Comparison of ENCODE assay signal across 34 cellular contexts in the genomic region with DNA sequence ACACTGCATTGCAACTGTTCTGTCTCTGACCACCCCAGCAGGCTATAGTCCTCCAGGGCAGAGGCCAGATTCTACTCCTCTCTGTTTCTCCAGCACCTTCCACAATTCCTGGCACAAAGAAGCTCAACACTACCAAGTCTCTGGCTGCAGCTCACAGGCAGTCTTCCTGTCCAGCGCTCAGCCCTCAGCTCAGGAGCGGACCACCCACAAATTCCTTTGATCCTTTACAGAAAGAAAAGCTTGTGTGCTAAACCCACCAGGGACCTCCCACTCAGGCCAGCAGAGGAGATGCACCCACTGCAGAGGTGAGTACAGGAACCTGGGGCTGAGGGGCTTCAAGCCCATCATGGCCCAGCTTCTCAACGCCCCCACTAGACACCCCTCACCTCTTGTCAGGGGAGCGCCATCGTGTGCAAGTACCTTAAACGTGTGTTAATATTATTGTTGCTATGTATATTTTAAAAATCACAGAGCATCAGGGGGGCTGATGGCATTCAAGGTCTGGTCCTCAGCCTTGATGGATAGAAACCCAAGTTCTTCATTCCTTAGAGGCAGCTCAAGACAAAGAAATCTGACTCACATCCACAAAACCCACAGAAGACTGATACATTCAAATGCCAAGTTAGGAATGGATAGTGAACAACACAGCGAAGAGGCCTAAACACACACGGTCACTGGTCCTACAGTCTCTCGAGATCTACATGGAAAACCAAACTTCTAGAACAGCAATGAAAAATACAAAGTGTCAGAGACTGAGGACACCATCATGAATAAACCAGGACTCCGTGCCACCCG. TPM values are rescaled to one million over a fixed set of nuclear protein-coding genes. Genes with fewer than 3 reads are reported as not detected.
A peak's percentile ranks its signal among the peaks of the same experiment; 100 is the strongest.
DNase-seq lines count a peak whose midpoint lies in the region; ATAC-seq and TF ChIP-seq lines count a peak whose summit lies in the region.
"Had no signal": no experiment of that assay in that cellular context is flagged by ENCODE, and none has a peak within 500 bp of the region (broad histone marks: within the 10 kb centered on the region; RNA-seq: fewer than 3 reads in every experiment).

No MANE protein-coding gene starts in this region.

- POLR2A ChIA-PET in WTC11 (lab: Charles Lee) = interaction anchor here (0.7 to 1.1 kb wide), 3 partner anchors 12 to 50 kb away, joined by 3 read pairs; a partner anchor contains a TSS

- ATAC-seq in activated T-cell treated with anti-CD3 and anti-CD28 coated beads, Interleukin-2, amount 50 U/mL, for 72 hours (replicated peaks in 1 of 2) = no peak
- ATAC-seq in WTC11 (no peak), GM19397 (IDR thresholded peaks at IDR 0.05; ENCODE audit: unreplicated experiment) (no peak)
- ATAC-seq in stimulated activated memory B cell treated with anti-CD40 and anti-IgM and Interleukin-4, amounts not matched to agents 10 μg/mL and 1 μg/mL and 100 μg/mL, for 72 hours = no peak
- ATAC-seq: T-helper 17 cell had no signal

- H3K4me1 Mint-ChIP-seq in activated T-cell treated with anti-CD3 and anti-CD28 coated beads, Interleukin-2, amount 50 U/mL, for 72 hours (ENCODE audit: low read depth) = peaks cover 60% of the 10 kb centered on the region
- H3K4me1 Mint-ChIP-seq in WTC11 = peaks cover 57% of the 10 kb centered on the region
- H3K4me1 Mint-ChIP-seq in endodermal cell = peaks cover 36% of the 10 kb centered on the region
- H3K4me1 Mint-ChIP-seq in stimulated activated memory B cell treated with anti-CD40 and anti-IgM and Interleukin-4, amounts not matched to agents 10 μg/mL and 1 μg/mL and 100 μg/mL, for 72 hours = peaks cover 30% of the 10 kb centered on the region

- H3K79me2 ChIP-seq in mammary epithelial cell (ENCODE audit: insufficient read depth, low read length) = peaks cover 16% of the 10 kb centered on the region

- CTCF ChIA-PET in WTC11 (lab: Charles Lee) (interaction anchor here (0.9 to 1.1 kb wide), 2 partner anchors 50 to 52 kb away, joined by 4 to 5 read pairs; a partner anchor contains a TSS), mammary epithelial cell (lab: Charles Lee; ENCODE audit: low non-redundant PET) (no interaction called here)

- H3K27me3 ChIP-seq in endodermal cell (ENCODE audit: control insufficient read depth, insufficient read depth, low read length, poor library complexity, severe bottlenecking) = no peaks in the 10 kb centered on the region
- H3K27me3 ChIP-seq in mammary epithelial cell (ENCODE audit: insufficient read depth, low read length) = no peaks in the 10 kb centered on the region
- H3K27me3 ChIP-seq: adrenal gland, BE2C, heart right ventricle, MG63, Peyer's patch, tibial nerve had no signal

- no peaks in the 10 kb centered on the region for H3K36me3 Mint-ChIP-seq in activated T-cell treated with anti-CD3 and anti-CD28 coated beads, Interleukin-2, amount 50 U/mL, for 72 hours (ENCODE audit: insufficient read depth in 2 of 2)
- no peaks in the 10 kb centered on the region for H3K36me3 Mint-ChIP-seq in WTC11
- peaks cover 12% of the 10 kb centered on the region for H3K36me3 Mint-ChIP-seq in endodermal cell (ENCODE audit: low read depth)
- H3K36me3 Mint-ChIP-seq in stimulated activated memory B cell treated with anti-CD40 and anti-IgM and Interleukin-4, amounts not matched to agents 10 μg/mL and 1 μg/mL and 100 μg/mL, for 72 hours = peaks cover 26% of the 10 kb centered on the region

- H3K27ac ChIP-seq in endodermal cell (ENCODE audit: low read depth, low read length) (no peak overlapping the region), mammary epithelial cell (ENCODE audit: insufficient read depth, low read depth, low read length) (no peak overlapping the region)
- H3K27ac ChIP-seq: adrenal gland, heart right ventricle, Peyer's patch, SK-N-MC, tibial nerve had no signal

- no peaks in the 10 kb centered on the region for H3K27me3 Mint-ChIP-seq in activated T-cell treated with anti-CD3 and anti-CD28 coated beads, Interleukin-2, amount 50 U/mL, for 72 hours (ENCODE audit: low read depth)
- H3K27me3 Mint-ChIP-seq in WTC11 (ENCODE audit: low read depth) (no peaks in the 10 kb centered on the region), endodermal cell (ENCODE audit: insufficient read depth) (no peaks in the 10 kb centered on the region)
- no peaks in the 10 kb centered on the region for H3K27me3 Mint-ChIP-seq in stimulated activated memory B cell treated with anti-CD40 and anti-IgM and Interleukin-4, amounts not matched to agents 10 μg/mL and 1 μg/mL and 100 μg/mL, for 72 hours
- H3K27me3 Mint-ChIP-seq: activated CD4-positive, alpha-beta T cell treated with anti-CD3 and anti-CD28 coated beads, Interleukin-2, amount 10 ng/mL, durations not matched to agents 24 days and 14 days; IgD-negative memory B cell; progenitor cell of endocrine pancreas; T-helper 17 cell had no signal

- H3K9me3 ChIP-seq in endodermal cell (ENCODE audit: control insufficient read depth, low read length) (no peaks in the 10 kb centered on the region), mammary epithelial cell (replicated peaks; ENCODE audit: insufficient read depth, low read length) (no peaks in the 10 kb centered on the region)
- H3K9me3 ChIP-seq: adrenal gland, BE2C, heart right ventricle, MG63, Peyer's patch, tibial nerve had no signal

- no peak overlapping the region for H3K4me2 ChIP-seq in mammary epithelial cell (ENCODE audit: insufficient read depth, low read depth, low read length)

- WGBS in endodermal cell (ENCODE audit: insufficient coverage in 1 of 2, insufficient read length in 1 of 2), 2 experiments = 94 to 97% methylated on average over 5 to 11 of the region's 11 CpGs
- WGBS in mammary epithelial cell (ENCODE audit: low coverage, missing lambda C conversion rate) = 92% methylated on average over 11 of the region's 11 CpGs

- dilution Hi-C loops in mammary epithelial cell (cut with HindIII; ENCODE audit: low sequenced_read_pairs) = loop anchor here (5.0 kb wide), 2 partner anchors 51 to 96 kb away; a partner anchor contains a TSS

- no peak overlapping the region for H3K27ac Mint-ChIP-seq in activated T-cell treated with anti-CD3 and anti-CD28 coated beads, Interleukin-2, amount 50 U/mL, for 72 hours
- peak overlapping the region; percentile 86 for H3K27ac Mint-ChIP-seq in WTC11
- H3K27ac Mint-ChIP-seq in endodermal cell = peak overlapping the region; percentile 83
- H3K27ac Mint-ChIP-seq in stimulated activated memory B cell treated with anti-CD40 and anti-IgM and Interleukin-4, amounts not matched to agents 10 μg/mL and 1 μg/mL and 100 μg/mL, for 72 hours = peak overlapping the region; percentile 12
- H3K27ac Mint-ChIP-seq: activated CD4-positive, alpha-beta T cell treated with anti-CD3 and anti-CD28 coated beads, Interleukin-2, amount 10 ng/mL, durations not matched to agents 24 days and 14 days; IgD-negative memory B cell; T-helper 17 cell had no signal

- H3K4me3 Mint-ChIP-seq in activated T-cell treated with anti-CD3 and anti-CD28 coated beads, Interleukin-2, amount 50 U/mL, for 72 hours = peak overlapping the region; percentile 14 to 47
- H3K4me3 Mint-ChIP-seq in WTC11 = no peak overlapping the region
- H3K4me3 Mint-ChIP-seq in endodermal cell = no peak overlapping the region
- H3K4me3 Mint-ChIP-seq in stimulated activated memory B cell treated with anti-CD40 and anti-IgM and Interleukin-4, amounts not matched to agents 10 μg/mL and 1 μg/mL and 100 μg/mL, for 72 hours = no peak overlapping the region
- H3K4me3 Mint-ChIP-seq: activated CD4-positive, alpha-beta T cell treated with anti-CD3 and anti-CD28 coated beads, Interleukin-2, amount 10 ng/mL, durations not matched to agents 24 days and 14 days; T-helper 17 cell had no signal

- no peak for DNase-seq in activated T-cell treated with anti-CD3 and anti-CD28 coated beads, Interleukin-2, amount 50 U/mL, for 72 hours
- no peak for DNase-seq in activated T-cell treated with anti-CD3 and anti-CD28 coated beads for 4 hours
- no peak for DNase-seq in WTC11 (ENCODE audit: low spot score)
- DNase-seq in endodermal cell = no peak
- no peak for DNase-seq in NCI-H82 treated with DMSO at 0.1 percent for 48 hours (lab: John Stamatoyannopoulos, UW; ENCODE audit: unreplicated experiment)
- DNase-seq in mammary epithelial cell = no peak
- DNase-seq: activated CD4-positive, alpha-beta T cell treated with anti-CD3 and anti-CD28 coated beads, Interleukin-2, amount 10 ng/mL, durations not matched to agents 24 days and 14 days; adrenal gland; BE2C; central memory CD4-positive, alpha-beta T cell; COR-L47; erythroblast; foreskin fibroblast; heart right ventricle; MG63; NCI-H1417; NCI-H2107; NK-92 treated with Interleukin-12 subunit alpha and Interleukin-12 subunit beta, amount 100 ng/mL, for 24 hours; Peyer's patch; stimulated activated CD4-positive, alpha-beta T cell treated with anti-CD3 and anti-CD28 coated beads, Interleukin-2, amount 100 ng/mL, for 24 hours; stimulated activated naive CD4-positive, alpha-beta T cell; T-helper 17 cell had no signal

- BruUV-seq in mammary epithelial cell (replicated peaks; lab: Mats Ljungman, UMichigan) = no TSS peak

- peaks cover 18% of the 10 kb centered on the region for H3K36me3 ChIP-seq in endodermal cell (ENCODE audit: control insufficient read depth, insufficient read depth, low read length)
- no peaks in the 10 kb centered on the region for H3K36me3 ChIP-seq in mammary epithelial cell (ENCODE audit: insufficient read depth, low read length)
- H3K36me3 ChIP-seq: adrenal gland, BE2C, MG63, Peyer's patch, tibial nerve had no signal

- H3K9ac ChIP-seq in endodermal cell (ENCODE audit: extremely low read depth, low read length, poor library complexity, severe bottlenecking) = no peak overlapping the region
- no peak overlapping the region for H3K9ac ChIP-seq in mammary epithelial cell (ENCODE audit: insufficient read depth, low read length)

- H3K4me1 ChIP-seq in endodermal cell (ENCODE audit: control insufficient read depth, insufficient read depth, low read length) (peaks cover 12% of the 10 kb centered on the region), mammary epithelial cell (ENCODE audit: insufficient read depth, low read length) (no peaks in the 10 kb centered on the region)
- H3K4me1 ChIP-seq: BE2C, Peyer's patch had no signal

- in situ Hi-C loops in mammary epithelial cell (cut with MboI; ENCODE audit: low sequenced_read_pairs in 2 of 2) = no loop called here

- intact Hi-C loops in mammary epithelial cell (cut with micrococcal nuclease) = no loop called here

- no peak overlapping the region for H3K4me3 ChIP-seq in endodermal cell (ENCODE audit: low read length)
- H3K4me3 ChIP-seq in mammary epithelial cell (replicated peaks in 1 of 3; ENCODE audit: insufficient read depth in 1 of 3, low read depth in 2 of 3, low read length in 3 of 3) = no peak overlapping the region
- H3K4me3 ChIP-seq: adrenal gland, heart right ventricle, MG63, Peyer's patch, SK-N-MC, tibial nerve had no signal

- TF ChIP-seq CTCF in WTC11 (IDR thresholded peaks at IDR 0.05) (no peak), endodermal cell (conservative IDR thresholded peaks at IDR 0.05) (no peak), mammary epithelial cell (conservative IDR thresholded peaks at IDR 0.05 in 1 of 2, IDR thresholded peaks at IDR 0.05 in 1 of 2; ENCODE audit: extremely low read depth in 1 of 2, insufficient read depth in 1 of 2, low read depth in 1 of 2, low read length in 2 of 2) (no peak)

- H3K9me3 Mint-ChIP-seq in activated T-cell treated with anti-CD3 and anti-CD28 coated beads, Interleukin-2, amount 50 U/mL, for 72 hours = no peaks in the 10 kb centered on the region
- no peaks in the 10 kb centered on the region for H3K9me3 Mint-ChIP-seq in WTC11
- H3K9me3 Mint-ChIP-seq in endodermal cell = no peaks in the 10 kb centered on the region
- H3K9me3 Mint-ChIP-seq in stimulated activated memory B cell treated with anti-CD40 and anti-IgM and Interleukin-4, amounts not matched to agents 10 μg/mL and 1 μg/mL and 100 μg/mL, for 72 hours = no peaks in the 10 kb centered on the region
- H3K9me3 Mint-ChIP-seq: activated CD4-positive, alpha-beta T cell treated with anti-CD3 and anti-CD28 coated beads, Interleukin-2, amount 10 ng/mL, durations not matched to agents 24 days and 14 days; activated T-helper 2 cell treated with anti-CD3 and anti-CD28 coated beads, Interferon-gamma antibody, Interleukin-2, Interleukin-4, amounts not matched to agents 10 μg/mL and 5 μg/mL and 100 μg/mL, durations not matched to agents 14 hours and 24 hours and 36 hours; IgD-negative memory B cell had no signal

- no peaks in the 10 kb centered on the region for H4K20me1 ChIP-seq in mammary epithelial cell (ENCODE audit: insufficient read depth, low read length)

- H2AFZ ChIP-seq in mammary epithelial cell (ENCODE audit: low read depth, low read length) = no peak overlapping the region

RNA-seq across cellular contexts. Expression of a gene that starts 8.4 kb away (rescaled TPM):
- 10 to 100 TPM; 13.0 to 14.6 TPM for total RNA-seq in activated T-cell treated with anti-CD3 and anti-CD28 coated beads, Interleukin-2, amount 50 U/mL, for 72 hours
- 48.6 to 58.1 TPM (median 53.4 TPM) in 3 replicates for total RNA-seq in WTC11 (2021)
- total RNA-seq in endodermal cell = 10 to 100 TPM; 49.5 to 68.3 TPM
- polyA plus RNA-seq in endodermal cell (2013, experiment 1 of 2) = 73.7 TPM
- 66.8 TPM for polyA plus RNA-seq in endodermal cell (2013, experiment 2 of 2)
- total RNA-seq in mammary epithelial cell = 10 to 100 TPM; 14.5 to 15.5 TPM
- 10.5 TPM for polyA plus RNA-seq in mammary epithelial cell
- 28.5 TPM for polyA minus RNA-seq in mammary epithelial cell

RNA-seq across cellular contexts. Expression of a gene that starts 8.6 kb away (rescaled TPM):
- under 1 TPM in 1 of 2 donors, not detected in 1; 0.19 TPM for total RNA-seq in activated T-cell treated with anti-CD3 and anti-CD28 coated beads, Interleukin-2, amount 50 U/mL, for 72 hours
- total RNA-seq in WTC11 (2021) (0.09 to 0.62 TPM (median 0.20 TPM) in 3 replicates), endodermal cell (under 1 TPM; 0.59 to 0.66 TPM), mammary epithelial cell (under 1 TPM; 0.16 to 0.17 TPM)
- polyA plus RNA-seq in endodermal cell (2013, experiment 1 of 2) = 0.57 TPM
- polyA plus RNA-seq in endodermal cell (2013, experiment 2 of 2) = 0.54 TPM
- polyA plus RNA-seq in mammary epithelial cell = not detected
- polyA minus RNA-seq in mammary epithelial cell = not detected
- total RNA-seq: activated CD4-positive, alpha-beta T cell treated with anti-CD3 and anti-CD28 coated beads, Interleukin-2, amount 10 ng/mL, durations not matched to agents 24 days and 14 days; NCI-H460; Peyer's patch; skeletal muscle tissue; T-helper 17 cell had no signal
- polyA plus RNA-seq: IgD-negative memory B cell had no signal

RNA-seq across cellular contexts. Expression of a gene that starts 19.8 kb away (rescaled TPM):
- 10 to 100 TPM; 36.6 to 42.0 TPM for total RNA-seq in activated T-cell treated with anti-CD3 and anti-CD28 coated beads, Interleukin-2, amount 50 U/mL, for 72 hours
- 45.1 to 47.4 TPM (median 46.9 TPM) in 3 replicates for total RNA-seq in WTC11 (2021)
- total RNA-seq in endodermal cell = 10 to 100 TPM; 59.7 to 62.9 TPM
- 69.3 TPM for polyA plus RNA-seq in endodermal cell (2013, experiment 1 of 2)
- polyA plus RNA-seq in endodermal cell (2013, experiment 2 of 2) = 64.4 TPM
- 100 to 1,000 TPM in 1 of 2 donors, 10 to 100 TPM in 1; 65.0 to 101 TPM for total RNA-seq in mammary epithelial cell
- 48.8 TPM for polyA plus RNA-seq in mammary epithelial cell
- 146 TPM for polyA minus RNA-seq in mammary epithelial cell

RNA-seq across cellular contexts. Expression of a gene that starts 50.3 kb away (rescaled TPM):
- total RNA-seq in activated T-cell treated with anti-CD3 and anti-CD28 coated beads, Interleukin-2, amount 50 U/mL, for 72 hours = 10 to 100 TPM; 41.8 to 51.3 TPM
- total RNA-seq in WTC11 (2021) (71.2 to 89.7 TPM (median 74.7 TPM) in 3 replicates), endodermal cell (10 to 100 TPM; 92.0 to 99.8 TPM), mammary epithelial cell (10 to 100 TPM; 15.3 to 30.1 TPM)
- polyA plus RNA-seq in endodermal cell (2013, experiment 1 of 2) = 51.8 TPM
- 37.9 TPM for polyA plus RNA-seq in endodermal cell (2013, experiment 2 of 2)
- 19.6 TPM for polyA plus RNA-seq in mammary epithelial cell
- polyA minus RNA-seq in mammary epithelial cell = 26.0 TPM

RNA-seq across cellular contexts. Expression of a gene that starts 54.4 kb away (rescaled TPM):
- under 1 TPM in 1 of 2 donors, not detected in 1; 0.43 TPM for total RNA-seq in activated T-cell treated with anti-CD3 and anti-CD28 coated beads, Interleukin-2, amount 50 U/mL, for 72 hours
- total RNA-seq in WTC11 (2021) = 0.71 to 1.6 TPM (median 1.4 TPM) in 3 replicates
- total RNA-seq in endodermal cell = not detected
- polyA plus RNA-seq in endodermal cell (2013, experiment 1 of 2) = 0.21 TPM
- not detected for polyA plus RNA-seq in endodermal cell (2013, experiment 2 of 2)
- under 1 TPM in 1 of 2 donors, not detected in 1; 0.17 TPM for total RNA-seq in mammary epithelial cell
- polyA plus RNA-seq in mammary epithelial cell = not detected
- not detected for polyA minus RNA-seq in mammary epithelial cell
- total RNA-seq: A172; activated CD4-positive, alpha-beta T cell treated with anti-CD3 and anti-CD28 coated beads, Interleukin-2, amount 10 ng/mL, durations not matched to agents 24 days and 14 days; activated T-helper 2 cell treated with anti-CD3 and anti-CD28 coated beads, Interferon-gamma antibody, Interleukin-2, Interleukin-4, amounts not matched to agents 10 μg/mL and 5 μg/mL and 100 μg/mL, durations not matched to agents 14 hours and 24 hours and 36 hours; mononuclear cell; NCI-H460; progenitor cell of endocrine pancreas; skeletal muscle tissue; T-helper 17 cell had no signal
- polyA plus RNA-seq: IgD-negative memory B cell, neural cell had no signal

Comparison
In these comparisons a context has a peak if more than half of its experiments do, and no peak if none do; other contexts are left out.
1. H3K4me3 Mint-ChIP-seq: peak in activated T-cell treated with anti-CD3 and anti-CD28 coated beads, Interleukin-2, amount 50 U/mL, for 72 hours (2 of 2); none in WTC11 (single experiment), endodermal cell (single experiment) and stimulated activated memory B cell treated with anti-CD40 and anti-IgM and Interleukin-4, amounts not matched to agents 10 μg/mL and 1 μg/mL and 100 μg/mL, for 72 hours (single experiment).